In the genomic region with DNA sequence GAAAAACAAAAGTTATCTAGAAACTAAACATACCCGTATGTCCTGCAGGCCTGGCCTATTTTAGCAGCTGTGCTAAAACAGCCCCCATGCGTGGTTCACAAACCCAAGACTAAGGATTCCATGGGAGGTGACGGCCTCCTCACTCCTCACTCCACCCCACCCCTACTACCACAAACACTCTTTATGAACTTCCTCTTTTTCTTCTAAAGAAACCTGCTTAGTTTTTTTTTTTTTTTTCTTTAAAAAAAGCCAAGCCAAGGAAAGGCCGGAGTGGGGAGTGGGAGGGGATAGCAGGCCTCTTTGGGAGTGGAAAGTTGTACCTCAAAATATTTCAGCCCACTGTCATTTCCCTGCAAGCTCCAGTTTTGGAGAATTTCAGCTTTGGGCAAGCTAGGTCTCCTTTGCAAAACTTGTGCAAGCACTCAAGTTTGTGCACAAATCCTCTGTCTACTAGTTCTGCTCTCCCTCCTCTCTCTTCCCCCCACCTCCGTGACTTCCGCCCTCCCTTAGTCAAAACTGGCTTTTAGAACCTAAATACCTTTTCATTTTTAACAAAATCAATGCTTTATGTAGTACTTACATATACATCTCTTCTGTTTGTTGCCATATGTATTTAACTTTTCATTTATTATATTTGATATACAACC, we compare ENCODE assay signal across 1 cellular context.
TF ChIP-seq lines count a peak whose summit lies in the region.

No MANE protein-coding gene starts in this region.

TF ChIP-seq in H1, 55 proteins besides CTCF, POLR2A, EP300 and RAD21:
- TF ChIP-seq FOSL1 (IDR thresholded peaks at IDR 0.05; ENCODE audit: insufficient read depth, low read depth, low read length) = no peak
- TF ChIP-seq SAP30 (IDR thresholded peaks at IDR 0.05; ENCODE audit: insufficient read depth, insufficient replicate concordance, low read length) = no peak
- no peak for TF ChIP-seq SUZ12 (IDR thresholded peaks at IDR 0.05; ENCODE audit: low read length)
- TF ChIP-seq CBX5 (IDR thresholded peaks at IDR 0.05; ENCODE audit: low read depth, low read length) = no peak
- no peak for TF ChIP-seq SP4 (IDR thresholded peaks at IDR 0.05; ENCODE audit: low read length)
- TF ChIP-seq EGR1 (IDR thresholded peaks at IDR 0.05; ENCODE audit: borderline replicate concordance, low read depth, low read length) = no peak
- no peak for TF ChIP-seq CHD2 (IDR thresholded peaks at IDR 0.05; ENCODE audit: low read length)
- no peak for TF ChIP-seq TCF12 (IDR thresholded peaks at IDR 0.05; ENCODE audit: low read depth, low read length)
- TF ChIP-seq TEAD4 (IDR thresholded peaks at IDR 0.05; ENCODE audit: low read depth, low read length) = no peak
- TF ChIP-seq SIX5 (IDR thresholded peaks at IDR 0.05; ENCODE audit: low read depth, low read length) = no peak
- TF ChIP-seq RFX5 (IDR thresholded peaks at IDR 0.05; ENCODE audit: borderline replicate concordance, low read depth, low read length) = no peak
- TF ChIP-seq MAFK (IDR thresholded peaks at IDR 0.05; ENCODE audit: low read depth, low read length) = no peak
- no peak for TF ChIP-seq TAF1 (IDR thresholded peaks at IDR 0.05; ENCODE audit: low read depth, low read length)
- no peak for TF ChIP-seq RXRA (IDR thresholded peaks at IDR 0.05; ENCODE audit: insufficient read depth, low read depth, low read length)
- TF ChIP-seq SIN3A (conservative IDR thresholded peaks at IDR 0.05 in 1 of 2, IDR thresholded peaks at IDR 0.05 in 1 of 2; ENCODE audit: low read depth in 1 of 2, low read length in 2 of 2) = no peak
- no peak for TF ChIP-seq GABPA (IDR thresholded peaks at IDR 0.05; ENCODE audit: borderline replicate concordance, insufficient read depth, low read length)
- TF ChIP-seq POLR2AphosphoS5 (IDR thresholded peaks at IDR 0.05; ENCODE audit: low read depth, low read length) = no peak
